1 cellular context compared by ENCODE assay signal in genomic region chr3:66989860-66990696, GRCh38.
A peak's percentile ranks its signal among the peaks of the same experiment; 100 is the strongest.
TF ChIP-seq lines count a peak whose summit lies in the region.

No MANE protein-coding gene starts in this region.

TF ChIP-seq in K562, 482 proteins besides CTCF, POLR2A, EP300 and RAD21 (continued from another document):
- TF ChIP-seq USF1 (CRISPR knock-in tag; IDR thresholded peaks at IDR 0.05) (peak; percentile 39; the same call in 1 of the 2 replicates), EHMT2 (IDR thresholded peaks at IDR 0.05) (0 out of 2 replicates have a peak, but pooled peaks have one; percentile 45), ARNT (IDR thresholded peaks at IDR 0.05) (no peak), MAFG (tag; conservative IDR thresholded peaks at IDR 0.05) (peak; percentile 50), TFE3 (CRISPR knock-in tag; IDR thresholded peaks at IDR 0.05) (peak; percentile 90), YY1 (IDR thresholded peaks at IDR 0.05; ENCODE audit: borderline replicate concordance in 1 of 3, control insufficient read depth in 1 of 3, extremely low read depth in 1 of 3, insufficient read depth in 3 of 3, insufficient read length in 1 of 3, insufficient replicate concordance in 2 of 3, low read depth in 1 of 3, low read length in 2 of 3) (peak; percentile 15 to 86 (median 70)), ATF1 (CRISPR knock-in tag; IDR thresholded peaks at IDR 0.05) (no peak), ATF1 (tag; IDR thresholded peaks at IDR 0.05) (0 out of 2 replicates have a peak, but pooled peaks have one; percentile 15), VEZF1 (CRISPR knock-in tag; IDR thresholded peaks at IDR 0.05) (no peak), NFE2 (IDR thresholded peaks at IDR 0.05; ENCODE audit: low read depth) (peak; percentile 52), ZNF316 (IDR thresholded peaks at IDR 0.05) (peak; percentile 64), FOXA3 (CRISPR knock-in tag; conservative IDR thresholded peaks at IDR 0.05 in 1 of 2, IDR thresholded peaks at IDR 0.05 in 1 of 2) (no peak), ZNF644 (tag; IDR thresholded peaks at IDR 0.05; ENCODE audit: low read depth) (0 out of 2 replicates have a peak, but pooled peaks have one; percentile 21), RAD51 (IDR thresholded peaks at IDR 0.05; ENCODE audit: borderline replicate concordance, low read depth) (peak; percentile 67; the same call in 1 of the 2 replicates), NFYB (IDR thresholded peaks at IDR 0.05; ENCODE audit: extremely low read depth, insufficient read length) (peak; percentile 81), TOE1 (IDR thresholded peaks at IDR 0.05; ENCODE audit: borderline replicate concordance) (peak; percentile 83), TOE1 (CRISPR knock-in tag; IDR thresholded peaks at IDR 0.05; ENCODE audit: borderline replicate concordance, low read depth) (no peak), CXXC5 (CRISPR knock-in tag; IDR thresholded peaks at IDR 0.05) (peak; percentile 43; the same call in 1 of the 2 replicates)
- TF ChIP-seq, protein P1, sequence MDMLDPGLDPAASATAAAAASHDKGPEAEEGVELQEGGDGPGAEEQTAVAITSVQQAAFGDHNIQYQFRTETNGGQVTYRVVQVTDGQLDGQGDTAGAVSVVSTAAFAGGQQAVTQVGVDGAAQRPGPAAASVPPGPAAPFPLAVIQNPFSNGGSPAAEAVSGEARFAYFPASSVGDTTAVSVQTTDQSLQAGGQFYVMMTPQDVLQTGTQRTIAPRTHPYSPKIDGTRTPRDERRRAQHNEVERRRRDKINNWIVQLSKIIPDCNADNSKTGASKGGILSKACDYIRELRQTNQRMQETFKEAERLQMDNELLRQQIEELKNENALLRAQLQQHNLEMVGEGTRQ (CRISPR knock-in tag; IDR thresholded peaks at IDR 0.05) = peak; percentile 32; the same call in 1 of the 2 replicates
- TF ChIP-seq, protein P2, sequence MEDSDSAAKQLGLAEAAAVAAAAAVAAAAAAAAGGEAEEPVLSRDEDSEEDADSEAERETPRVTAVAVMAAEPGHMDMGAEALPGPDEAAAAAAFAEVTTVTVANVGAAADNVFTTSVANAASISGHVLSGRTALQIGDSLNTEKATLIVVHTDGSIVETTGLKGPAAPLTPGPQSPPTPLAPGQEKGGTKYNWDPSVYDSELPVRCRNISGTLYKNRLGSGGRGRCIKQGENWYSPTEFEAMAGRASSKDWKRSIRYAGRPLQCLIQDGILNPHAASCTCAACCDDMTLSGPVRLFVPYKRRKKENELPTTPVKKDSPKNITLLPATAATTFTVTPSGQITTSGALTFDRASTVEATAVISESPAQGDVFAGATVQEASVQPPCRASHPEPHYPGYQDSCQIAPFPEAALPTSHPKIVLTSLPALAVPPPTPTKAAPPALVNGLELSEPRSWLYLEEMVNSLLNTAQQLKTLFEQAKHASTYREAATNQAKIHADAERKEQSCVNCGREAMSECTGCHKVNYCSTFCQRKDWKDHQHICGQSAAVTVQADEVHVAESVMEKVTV (CRISPR knock-in tag; IDR thresholded peaks at IDR 0.05) = peak; percentile 59
